In the genomic region with DNA sequence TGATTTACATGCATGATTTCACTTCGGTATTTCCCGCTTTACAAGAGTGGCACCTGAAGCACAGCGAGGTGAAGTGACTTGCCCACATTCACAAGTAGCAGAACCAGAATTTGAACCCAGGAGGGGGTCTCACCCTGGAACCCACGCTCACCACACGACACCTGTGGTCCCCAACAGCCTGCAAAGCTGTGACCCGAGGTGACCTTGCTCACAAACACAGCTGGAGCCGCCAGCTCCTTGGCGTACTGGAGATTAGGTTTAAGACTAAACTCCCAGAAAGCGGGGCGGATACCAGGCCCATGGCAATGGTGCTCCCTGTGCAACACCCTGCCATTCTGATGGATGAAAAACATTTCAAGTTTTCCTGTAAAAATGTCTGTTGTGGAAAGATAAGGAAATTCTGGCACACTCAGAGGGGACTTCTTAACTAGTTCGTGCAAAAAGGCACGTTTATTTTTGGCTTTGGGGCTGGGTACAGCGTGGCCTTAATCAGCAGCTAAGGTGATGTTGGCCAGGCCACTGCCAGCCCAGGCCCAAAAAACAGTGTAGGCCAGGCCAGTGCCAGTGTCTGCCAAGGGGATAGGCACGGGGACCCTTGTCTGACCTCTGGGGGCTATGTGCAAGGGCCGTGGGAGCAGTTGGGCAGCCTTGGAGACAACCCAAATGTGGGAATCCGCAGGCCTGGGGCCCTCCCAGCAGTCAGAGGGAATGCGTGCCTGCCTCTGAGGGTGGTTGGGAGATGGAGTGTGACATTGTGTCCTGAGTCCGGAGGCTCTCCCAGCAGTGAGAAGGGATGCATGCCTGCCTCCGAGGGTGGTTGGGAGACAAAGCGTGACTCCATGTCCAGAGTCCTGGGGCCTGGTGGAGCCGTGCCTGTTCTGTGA, we compare ENCODE assay signal across 24 cellular contexts.
A peak's percentile ranks its signal among the peaks of the same experiment; 100 is the strongest.
DNase-seq lines count a peak whose midpoint lies in the region; ATAC-seq, FAIRE-seq and TF ChIP-seq lines count a peak whose summit lies in the region.
"Had no signal": no experiment of that assay in that cellular context is flagged by ENCODE, and none has a peak within 500 bp of the region (broad histone marks: within the 10 kb centered on the region; RNA-seq: fewer than 3 reads in every experiment).

No MANE protein-coding gene starts in this region.

- TF ChIP-seq CTCF in endothelial cell of umbilical vein (IDR thresholded peaks at IDR 0.05; ENCODE audit: extremely low read depth in 1 of 2, insufficient read depth in 1 of 2, low read depth in 1 of 2, low read length in 2 of 2): no peak
- no peak for TF ChIP-seq CTCF in nephron progenitor cell (IDR thresholded peaks at IDR 0.05)

- no peaks in the 10 kb centered on the region for H3K79me2 ChIP-seq in endothelial cell of umbilical vein (ENCODE audit: control insufficient read depth, insufficient read depth, low read length)

- no peak for ATAC-seq in naive thymus-derived CD4-positive, alpha-beta T cell
- ATAC-seq: activated CD8-positive, alpha-beta memory T cell treated with anti-CD3 and anti-CD28 coated beads, Interleukin-2, amount 10 ng/mL, durations not matched to agents 7 days and 5 days; CD8-positive, alpha-beta T cell; effector memory CD8-positive, alpha-beta T cell had no signal

- DNase-seq in endothelial cell of umbilical vein (ENCODE audit: low read depth, low spot score) (peak; percentile 32), nephron progenitor cell (peak; percentile 32), NOMO-1 treated with dmso at 0.1 percent for 144 hours (lab: John Stamatoyannopoulos, UW; ENCODE audit: unreplicated experiment) (no peak), dedifferentiated amniotic fluid mesenchymal stem cell (ENCODE audit: extremely low spot score) (no peak), NCI-H2107 treated with DMSO at 0.1 percent for 48 hours (lab: John Stamatoyannopoulos, UW; ENCODE audit: unreplicated experiment) (no peak)
- DNase-seq in naive thymus-derived CD4-positive, alpha-beta T cell: no peak
- DNase-seq: activated CD8-positive, alpha-beta memory T cell treated with anti-CD3 and anti-CD28 coated beads, Interleukin-2, amount 10 ng/mL, durations not matched to agents 7 days and 5 days; activated gamma-delta T cell; central memory CD4-positive, alpha-beta T cell; effector memory CD8-positive, alpha-beta T cell; NCI-H510A treated with DMSO at 0.1 percent for 48 hours; retina; T-helper 9 cell had no signal

- no peaks in the 10 kb centered on the region for H3K9me3 Mint-ChIP-seq in nephron progenitor cell
- peaks cover 0 to 2% (median 0%) of the 10 kb centered on the region in 11 donors for H3K9me3 Mint-ChIP-seq in naive thymus-derived CD4-positive, alpha-beta T cell
- H3K9me3 Mint-ChIP-seq: CD8-positive, alpha-beta T cell; effector memory CD8-positive, alpha-beta T cell; IgD-negative memory B cell; mesothelial cell of epicardium had no signal

- H3K27ac Mint-ChIP-seq in nephron progenitor cell: no peak overlapping the region
- no peak overlapping the region for H3K27ac Mint-ChIP-seq in naive thymus-derived CD4-positive, alpha-beta T cell
- H3K27ac Mint-ChIP-seq: activated CD8-positive, alpha-beta memory T cell treated with anti-CD3 and anti-CD28 coated beads, Interleukin-2, amount 10 ng/mL, durations not matched to agents 7 days and 5 days; CD8-positive, alpha-beta T cell; effector memory CD8-positive, alpha-beta T cell; neural progenitor cell had no signal

- H3K27me3 Mint-ChIP-seq in nephron progenitor cell (ENCODE audit: low read depth, poor library complexity): peaks cover 27% of the 10 kb centered on the region
- H3K27me3 Mint-ChIP-seq in naive thymus-derived CD4-positive, alpha-beta T cell: peaks cover 0 to 5% (median 3%) of the 10 kb centered on the region in 5 donors

- peak overlapping the region in 3 of 11 experiments; percentile 1 to 28 (median 21); a peak in 3 of 22 replicates for H3K9ac ChIP-seq in BLaER1 treated with 17β-estradiol and CSF1 and Interleukin-3, amounts not matched to agents 10 nM and 100 nM
- no peak overlapping the region for H3K9ac ChIP-seq in endothelial cell of umbilical vein (replicated peaks; ENCODE audit: extremely low read depth, insufficient read depth, low read length)
- H3K9ac ChIP-seq: neural progenitor cell had no signal

- H2AFZ ChIP-seq in endothelial cell of umbilical vein (ENCODE audit: low read depth, low read length): no peak overlapping the region
- H2AFZ ChIP-seq: neural progenitor cell had no signal

- no peak overlapping the region for H3K4me3 Mint-ChIP-seq in nephron progenitor cell
- no peak overlapping the region for H3K4me3 Mint-ChIP-seq in naive thymus-derived CD4-positive, alpha-beta T cell
- H3K4me3 Mint-ChIP-seq: activated CD8-positive, alpha-beta memory T cell treated with anti-CD3 and anti-CD28 coated beads, Interleukin-2, amount 10 ng/mL, durations not matched to agents 7 days and 5 days; CD8-positive, alpha-beta T cell; effector memory CD8-positive, alpha-beta T cell; mesothelial cell of epicardium; neural progenitor cell had no signal

- CTCF ChIA-PET in endothelial cell of umbilical vein (lab: Charles Lee): no interaction called here
- CTCF ChIA-PET in naive thymus-derived CD4-positive, alpha-beta T cell (lab: Charles Lee): no interaction called here

- H3K4me3 ChIP-seq in BLaER1 treated with 17β-estradiol and CSF1 and Interleukin-3, amounts not matched to agents 10 nM and 100 nM: no peak overlapping the region
- H3K4me3 ChIP-seq in endothelial cell of umbilical vein (replicated peaks in 1 of 3; ENCODE audit: insufficient read depth in 1 of 3, low read depth in 1 of 3, low read length in 3 of 3): no peak overlapping the region
- no peak overlapping the region for H3K4me3 ChIP-seq in naive thymus-derived CD4-positive, alpha-beta T cell (ENCODE audit: low read length)
- H3K4me3 ChIP-seq: neural progenitor cell, SK-N-MC had no signal

- H3K27ac ChIP-seq in BLaER1 treated with 17β-estradiol and CSF1 and Interleukin-3, amounts not matched to agents 10 nM and 100 nM: peak overlapping the region in 3 of 11 experiments; percentile 18 to 48 (median 41); a peak in 5 of 22 replicates
- H3K27ac ChIP-seq in endothelial cell of umbilical vein (ENCODE audit: insufficient read depth, low read depth, low read length): no peak overlapping the region
- H3K27ac ChIP-seq in naive thymus-derived CD4-positive, alpha-beta T cell (ENCODE audit: low read depth, low read length): no peak overlapping the region
- H3K27ac ChIP-seq: neural progenitor cell, SK-N-MC had no signal

- no peak for TF ChIP-seq RAD21 in Ishikawa (IDR thresholded peaks at IDR 0.05; ENCODE audit: low read depth)

- intact Hi-C loops in endothelial cell of umbilical vein (cut with micrococcal nuclease): no loop called here
- intact Hi-C loops in naive thymus-derived CD4-positive, alpha-beta T cell (cut with micrococcal nuclease): no loop called here

- peaks cover 0 to 20% (median 0%) of the 10 kb centered on the region in 11 experiments; a peak in 4 of 22 replicates for H4K20me1 ChIP-seq in BLaER1 treated with 17β-estradiol and CSF1 and Interleukin-3, amounts not matched to agents 10 nM and 100 nM
- H4K20me1 ChIP-seq in endothelial cell of umbilical vein (replicated peaks; ENCODE audit: control insufficient read depth, extremely low read depth, insufficient read depth, low read length): no peaks in the 10 kb centered on the region

- TF ChIP-seq EP300 in Ishikawa (IDR thresholded peaks at IDR 0.05; ENCODE audit: borderline replicate concordance): peak; percentile 75

- peaks cover 0 to 19% (median 0%) of the 10 kb centered on the region in 11 experiments; a peak in 2 of 22 replicates for H3K27me3 ChIP-seq in BLaER1 treated with 17β-estradiol and CSF1 and Interleukin-3, amounts not matched to agents 10 nM and 100 nM
- H3K27me3 ChIP-seq in endothelial cell of umbilical vein (ENCODE audit: control insufficient read depth in 2 of 2, insufficient read depth in 2 of 2, low read length in 2 of 2): no peaks in the 10 kb centered on the region
- no peaks in the 10 kb centered on the region for H3K27me3 ChIP-seq in naive thymus-derived CD4-positive, alpha-beta T cell (ENCODE audit: control insufficient read depth in 2 of 2, insufficient read depth in 2 of 2, low read length in 2 of 2)
- H3K27me3 ChIP-seq: neural progenitor cell had no signal

- FAIRE-seq in endothelial cell of umbilical vein (lab: Jason Lieb, UNC): no peak
- FAIRE-seq: GM19239, H54, islet of Langerhans, urothelium cell line had no signal

- H3K4me1 ChIP-seq in BLaER1 treated with 17β-estradiol and CSF1 and Interleukin-3, amounts not matched to agents 10 nM and 100 nM: peaks cover 23 to 85% (median 77%) of the 10 kb centered on the region in 10 experiments; a peak in 19 of 20 replicates
- no peaks in the 10 kb centered on the region for H3K4me1 ChIP-seq in endothelial cell of umbilical vein (ENCODE audit: control insufficient read depth, extremely low read depth, insufficient read depth, low read length)
- H3K4me1 ChIP-seq in naive thymus-derived CD4-positive, alpha-beta T cell (ENCODE audit: control insufficient read depth in 2 of 2, insufficient read depth in 2 of 2, low read length in 2 of 2): no peaks in the 10 kb centered on the region

- H3K9me3 ChIP-seq in BLaER1 treated with 17β-estradiol and CSF1 and Interleukin-3, amounts not matched to agents 10 nM and 100 nM (replicated peaks in 1 of 11): peaks cover 0 to 2% (median under 1%) of the 10 kb centered on the region in 11 experiments; a peak in 11 of 22 replicates
- H3K9me3 ChIP-seq in endothelial cell of umbilical vein (replicated peaks; ENCODE audit: control insufficient read depth, insufficient read depth, low read length): no peaks in the 10 kb centered on the region
- no peaks in the 10 kb centered on the region for H3K9me3 ChIP-seq in naive thymus-derived CD4-positive, alpha-beta T cell (ENCODE audit: control insufficient read depth in 2 of 3, low read length in 3 of 3)

- H3K9me1 ChIP-seq in endothelial cell of umbilical vein (replicated peaks; ENCODE audit: control insufficient read depth, extremely low read depth, insufficient read depth, low read length): no peaks in the 10 kb centered on the region

- peaks cover 58% of the 10 kb centered on the region for H3K4me1 Mint-ChIP-seq in nephron progenitor cell
- H3K4me1 Mint-ChIP-seq in naive thymus-derived CD4-positive, alpha-beta T cell: peaks cover 0 to 1% (median 0%) of the 10 kb centered on the region in 7 donors
- H3K4me1 Mint-ChIP-seq: activated CD8-positive, alpha-beta memory T cell treated with anti-CD3 and anti-CD28 coated beads, Interleukin-2, amount 10 ng/mL, durations not matched to agents 7 days and 5 days had no signal

- no peak for TF ChIP-seq POLR2A in endothelial cell of umbilical vein (IDR thresholded peaks at IDR 0.05; ENCODE audit: low read depth, low read length)

- BruUV-seq in endothelial cell of umbilical vein (replicated peaks; lab: Mats Ljungman, UMichigan): no TSS peak

- H3K36me3 Mint-ChIP-seq in nephron progenitor cell (ENCODE audit: low read depth): no peaks in the 10 kb centered on the region
- no peaks in the 10 kb centered on the region for H3K36me3 Mint-ChIP-seq in naive thymus-derived CD4-positive, alpha-beta T cell
- H3K36me3 Mint-ChIP-seq: activated CD8-positive, alpha-beta memory T cell treated with anti-CD3 and anti-CD28 coated beads, Interleukin-2, amount 10 ng/mL, durations not matched to agents 7 days and 5 days; CD8-positive, alpha-beta T cell; mesothelial cell of epicardium; neural progenitor cell had no signal

- POLR2A ChIA-PET in endothelial cell of umbilical vein (lab: Charles Lee): no interaction called here
- POLR2A ChIA-PET in naive thymus-derived CD4-positive, alpha-beta T cell (lab: Charles Lee): no interaction called here

- dilution Hi-C loops in endothelial cell of umbilical vein (cut with MboI; ENCODE audit: extremely low pct_ligation_motif_present, low sequenced_read_pairs): no loop called here

- H3K4me2 ChIP-seq in BLaER1 treated with 17β-estradiol and CSF1 and Interleukin-3, amounts not matched to agents 10 nM and 100 nM: peak overlapping the region in 9 of 11 experiments; percentile 4 to 95 (median 78); a peak in 17 of 22 replicates
- no peak overlapping the region for H3K4me2 ChIP-seq in endothelial cell of umbilical vein (ENCODE audit: insufficient read depth, low read length)
- H3K4me2 ChIP-seq: neural progenitor cell had no signal

- H3K36me3 ChIP-seq in BLaER1 treated with 17β-estradiol and CSF1 and Interleukin-3, amounts not matched to agents 10 nM and 100 nM: no peaks in the 10 kb centered on the region
- no peaks in the 10 kb centered on the region for H3K36me3 ChIP-seq in endothelial cell of umbilical vein (ENCODE audit: control insufficient read depth in 2 of 2, extremely low read depth in 1 of 2, insufficient read depth in 2 of 2, low read length in 2 of 2)
- H3K36me3 ChIP-seq in naive thymus-derived CD4-positive, alpha-beta T cell (ENCODE audit: control insufficient read depth in 2 of 3, insufficient read depth in 3 of 3, low read length in 3 of 3): no peaks in the 10 kb centered on the region
- H3K36me3 ChIP-seq: neural progenitor cell had no signal

Comparison
In these comparisons a context has a peak if more than half of its experiments do, and no peak if none do; other contexts are left out.
1. DNase-seq: peak in endothelial cell of umbilical vein (single experiment) and nephron progenitor cell (single experiment); none in NOMO-1 treated with dmso at 0.1 percent for 144 hours (single experiment), naive thymus-derived CD4-positive, alpha-beta T cell (0 of 9), dedifferentiated amniotic fluid mesenchymal stem cell (single experiment) and NCI-H2107 treated with DMSO at 0.1 percent for 48 hours (single experiment).